Comparison of ENCODE assay signal across 1 cellular context in genomic region chr11:76782526-76783293, GRCh38.
TF ChIP-seq lines count a peak whose summit lies in the region.

No MANE protein-coding gene starts in this region.

TF ChIP-seq in HepG2, 621 proteins besides CTCF, POLR2A, EP300 and RAD21 (continued from another document and continues in another):
- TF ChIP-seq ATF6 (CRISPR knock-in tag; conservative IDR thresholded peaks at IDR 0.05) (no peak), ZNF552 (CRISPR knock-in tag; IDR thresholded peaks at IDR 0.05; ENCODE audit: borderline replicate concordance) (no peak), ZSCAN12 (CRISPR knock-in tag; IDR thresholded peaks at IDR 0.05) (no peak), HBP1 (CRISPR knock-in tag; IDR thresholded peaks at IDR 0.05; ENCODE audit: low read depth) (no peak), ZNF12 (CRISPR knock-in tag; IDR thresholded peaks at IDR 0.05) (no peak; the same call in 1 of the 2 replicates), LCORL (IDR thresholded peaks at IDR 0.05) (no peak), LCORL (CRISPR knock-in tag; IDR thresholded peaks at IDR 0.05) (peak; percentile 46; the same call in 1 of the 2 replicates), NFIC (IDR thresholded peaks at IDR 0.05; ENCODE audit: low read length) (0 out of 2 replicates have a peak, but pooled peaks have one; percentile 37), ZNF276 (CRISPR knock-in tag; IDR thresholded peaks at IDR 0.05; ENCODE audit: low read depth) (no peak), ZNF33A (CRISPR knock-in tag; IDR thresholded peaks at IDR 0.05; ENCODE audit: borderline replicate concordance) (no peak), TERF1 (CRISPR knock-in tag; IDR thresholded peaks at IDR 0.05) (no peak), MLX (CRISPR knock-in tag; IDR thresholded peaks at IDR 0.05) (0 out of 2 replicates have a peak, but pooled peaks have one; percentile 19), THRA (CRISPR knock-in tag; IDR thresholded peaks at IDR 0.05; ENCODE audit: borderline replicate concordance) (peak; percentile 62; the same call in 1 of the 2 replicates), TCF7 (IDR thresholded peaks at IDR 0.05; ENCODE audit: low read depth) (no peak), POGZ (CRISPR knock-in tag; IDR thresholded peaks at IDR 0.05) (peak; percentile 67), SRSF9 (IDR thresholded peaks at IDR 0.05; ENCODE audit: borderline replicate concordance, insufficient read depth, low read depth, low read length, poor library complexity, severe bottlenecking) (no peak), ZFP36L1 (CRISPR knock-in tag; IDR thresholded peaks at IDR 0.05) (no peak), SIN3A (IDR thresholded peaks at IDR 0.05; ENCODE audit: borderline replicate concordance, low read depth, low read length) (0 out of 2 replicates have a peak, but pooled peaks have one; percentile 14), SPEN (CRISPR knock-in tag; IDR thresholded peaks at IDR 0.05; ENCODE audit: low read depth) (peak; percentile 23; the same call in 1 of the 2 replicates), PRDM15 (CRISPR knock-in tag; IDR thresholded peaks at IDR 0.05) (no peak), ZXDC (CRISPR knock-in tag; IDR thresholded peaks at IDR 0.05) (0 out of 2 replicates have a peak, but pooled peaks have one; percentile 56), ZC3H4 (CRISPR knock-in tag; IDR thresholded peaks at IDR 0.05; ENCODE audit: borderline replicate concordance) (0 out of 2 replicates have a peak, but pooled peaks have one; percentile 32), ZNF83 (CRISPR knock-in tag; IDR thresholded peaks at IDR 0.05; ENCODE audit: borderline replicate concordance) (no peak), KDM1A (CRISPR knock-in tag; IDR thresholded peaks at IDR 0.05) (peak; percentile 47; the same call in 1 of the 2 replicates), ZSCAN25 (CRISPR knock-in tag; IDR thresholded peaks at IDR 0.05) (peak; percentile 86), ZNF547 (CRISPR knock-in tag; IDR thresholded peaks at IDR 0.05) (peak; percentile 34; the same call in 1 of the 2 replicates), TBX2 (CRISPR knock-in tag; IDR thresholded peaks at IDR 0.05; ENCODE audit: borderline replicate concordance) (peak; percentile 61), FOXP1 (IDR thresholded peaks at IDR 0.05) (no peak), FOXP1 (CRISPR knock-in tag; IDR thresholded peaks at IDR 0.05) (peak; percentile 48; the same call in 1 of the 2 replicates), PLSCR1 (CRISPR knock-in tag; IDR thresholded peaks at IDR 0.05; ENCODE audit: borderline replicate concordance) (no peak), HMGA1 (CRISPR knock-in tag; conservative IDR thresholded peaks at IDR 0.05) (no peak), IKZF5 (CRISPR knock-in tag; IDR thresholded peaks at IDR 0.05) (peak; percentile 82; the same call in 1 of the 2 replicates), FIP1L1 (IDR thresholded peaks at IDR 0.05; ENCODE audit: borderline replicate concordance, insufficient read depth, low read depth, low read length) (no peak), U2AF1 (optimal IDR thresholded peaks at IDR 0.05; ENCODE audit: low read depth, low read length) (no peak), CEBPG (CRISPR knock-in tag; IDR thresholded peaks at IDR 0.05) (0 out of 2 replicates have a peak, but pooled peaks have one; percentile 20), PATZ1 (CRISPR knock-in tag; IDR thresholded peaks at IDR 0.05) (peak; percentile 90), ELF3 (CRISPR knock-in tag; IDR thresholded peaks at IDR 0.05) (peak; percentile 71), KLF9 (CRISPR knock-in tag; IDR thresholded peaks at IDR 0.05; ENCODE audit: low read depth) (0 out of 2 replicates have a peak, but pooled peaks have one; percentile 71), SNAI1 (CRISPR knock-in tag; IDR thresholded peaks at IDR 0.05; ENCODE audit: borderline replicate concordance) (0 out of 2 replicates have a peak, but pooled peaks have one; percentile 12), ZNF335 (CRISPR knock-in tag; IDR thresholded peaks at IDR 0.05) (peak; percentile 43; the same call in 1 of the 2 replicates), RCOR2 (CRISPR knock-in tag; IDR thresholded peaks at IDR 0.05) (0 out of 2 replicates have a peak, but pooled peaks have one; percentile 20)
